ENCODE assay signal across 1 cellular context in the genomic region with DNA sequence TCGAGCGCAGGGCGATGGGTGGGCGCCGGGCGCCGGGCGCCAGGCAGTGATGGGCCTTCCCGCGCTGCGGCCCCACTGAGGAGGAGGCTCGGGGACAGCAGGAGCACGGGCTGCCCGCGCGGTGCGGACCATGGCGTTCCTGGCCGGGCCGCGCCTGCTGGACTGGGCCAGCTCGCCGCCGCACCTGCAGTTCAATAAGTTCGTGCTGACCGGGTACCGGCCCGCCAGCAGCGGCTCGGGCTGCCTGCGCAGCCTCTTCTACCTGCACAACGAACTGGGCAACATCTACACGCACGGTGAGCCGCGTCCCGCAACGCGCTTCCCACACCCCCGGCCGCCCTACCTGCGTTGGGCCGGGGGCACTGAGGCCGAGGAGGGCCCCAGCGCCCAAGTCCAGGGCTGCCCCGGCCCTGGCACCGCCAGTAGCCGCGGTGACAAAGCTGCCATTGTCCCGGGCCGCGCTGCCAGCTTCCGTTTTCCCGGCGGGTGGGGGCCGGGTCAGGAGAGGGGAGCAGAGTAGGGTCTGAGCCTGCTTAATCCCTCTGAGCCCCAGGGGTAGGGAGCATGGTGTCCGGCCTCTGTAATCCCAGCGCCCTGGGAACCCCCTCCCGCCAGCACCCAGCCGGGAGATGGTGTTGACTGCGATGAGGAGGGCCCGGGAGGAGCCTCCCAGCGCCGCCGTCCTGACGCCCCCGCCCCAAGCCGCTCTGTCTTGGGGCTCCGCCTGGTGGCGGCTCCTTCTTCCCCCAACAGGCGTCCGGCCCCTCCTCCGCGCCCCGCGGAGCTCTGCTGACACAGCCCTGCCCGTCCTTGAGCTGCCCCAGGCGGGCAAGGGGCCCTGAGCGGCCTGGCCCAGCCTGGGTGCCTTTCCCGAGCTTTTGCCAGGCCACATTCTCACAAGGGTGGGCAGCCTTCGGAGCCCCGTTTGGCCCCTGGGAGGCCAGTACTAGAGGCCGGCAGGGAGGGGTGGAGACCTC.
TF ChIP-seq lines count a peak whose summit lies in the region.

No MANE protein-coding gene starts in this region.

TF ChIP-seq in HepG2, 621 proteins besides CTCF, POLR2A, EP300 and RAD21 (continued from another document and continues in another):
- TF ChIP-seq BRD4 (CRISPR knock-in tag; IDR thresholded peaks at IDR 0.05) (peak; percentile 48; the same call in 1 of the 2 replicates), ZNF329 (CRISPR knock-in tag; IDR thresholded peaks at IDR 0.05; ENCODE audit: low read depth) (0 out of 2 replicates have a peak, but pooled peaks have one; percentile 36), ZNF850 (CRISPR knock-in tag; conservative IDR thresholded peaks at IDR 0.05) (no peak), ZNF136 (CRISPR knock-in tag; IDR thresholded peaks at IDR 0.05; ENCODE audit: low read depth) (peak; percentile 19; the same call in 1 of the 2 replicates), AGO1 (IDR thresholded peaks at IDR 0.05; ENCODE audit: low read depth, low read length, poor library complexity, severe bottlenecking) (peak; percentile 93), HNF1A (IDR thresholded peaks at IDR 0.05; ENCODE audit: low read depth) (no peak), HNF1A (CRISPR knock-in tag; IDR thresholded peaks at IDR 0.05; ENCODE audit: borderline replicate concordance) (no peak), PLRG1 (conservative IDR thresholded peaks at IDR 0.05) (no peak), ZBTB26 (CRISPR knock-in tag; IDR thresholded peaks at IDR 0.05; ENCODE audit: borderline replicate concordance) (no peak), THRA (CRISPR knock-in tag; IDR thresholded peaks at IDR 0.05; ENCODE audit: borderline replicate concordance) (peak; percentile 35; the same call in 1 of the 2 replicates), ZNF263 (CRISPR knock-in tag; IDR thresholded peaks at IDR 0.05) (peak; percentile 93), SAP130 (CRISPR knock-in tag; IDR thresholded peaks at IDR 0.05; ENCODE audit: low read depth) (peak; percentile 88), ZNF550 (CRISPR knock-in tag; IDR thresholded peaks at IDR 0.05; ENCODE audit: borderline replicate concordance) (no peak), ZNF564 (CRISPR knock-in tag; IDR thresholded peaks at IDR 0.05) (no peak), THYN1 (CRISPR knock-in tag; IDR thresholded peaks at IDR 0.05; ENCODE audit: borderline replicate concordance, low read depth) (no peak), ZNF20 (CRISPR knock-in tag; IDR thresholded peaks at IDR 0.05) (no peak), SMAD3 (CRISPR knock-in tag; IDR thresholded peaks at IDR 0.05) (no peak), SETDB1 (CRISPR knock-in tag; IDR thresholded peaks at IDR 0.05; ENCODE audit: borderline replicate concordance) (no peak), ZNF816 (CRISPR knock-in tag; IDR thresholded peaks at IDR 0.05; ENCODE audit: borderline replicate concordance) (no peak), MED1 (CRISPR knock-in tag; IDR thresholded peaks at IDR 0.05) (peak; percentile 59), ZNF614 (CRISPR knock-in tag; IDR thresholded peaks at IDR 0.05; ENCODE audit: borderline replicate concordance) (peak; percentile 79; the same call in 1 of the 2 replicates), ZBTB43 (CRISPR knock-in tag; conservative IDR thresholded peaks at IDR 0.05) (no peak), ZBTB25 (CRISPR knock-in tag; IDR thresholded peaks at IDR 0.05) (no peak)
- TF ChIP-seq, protein P1, sequence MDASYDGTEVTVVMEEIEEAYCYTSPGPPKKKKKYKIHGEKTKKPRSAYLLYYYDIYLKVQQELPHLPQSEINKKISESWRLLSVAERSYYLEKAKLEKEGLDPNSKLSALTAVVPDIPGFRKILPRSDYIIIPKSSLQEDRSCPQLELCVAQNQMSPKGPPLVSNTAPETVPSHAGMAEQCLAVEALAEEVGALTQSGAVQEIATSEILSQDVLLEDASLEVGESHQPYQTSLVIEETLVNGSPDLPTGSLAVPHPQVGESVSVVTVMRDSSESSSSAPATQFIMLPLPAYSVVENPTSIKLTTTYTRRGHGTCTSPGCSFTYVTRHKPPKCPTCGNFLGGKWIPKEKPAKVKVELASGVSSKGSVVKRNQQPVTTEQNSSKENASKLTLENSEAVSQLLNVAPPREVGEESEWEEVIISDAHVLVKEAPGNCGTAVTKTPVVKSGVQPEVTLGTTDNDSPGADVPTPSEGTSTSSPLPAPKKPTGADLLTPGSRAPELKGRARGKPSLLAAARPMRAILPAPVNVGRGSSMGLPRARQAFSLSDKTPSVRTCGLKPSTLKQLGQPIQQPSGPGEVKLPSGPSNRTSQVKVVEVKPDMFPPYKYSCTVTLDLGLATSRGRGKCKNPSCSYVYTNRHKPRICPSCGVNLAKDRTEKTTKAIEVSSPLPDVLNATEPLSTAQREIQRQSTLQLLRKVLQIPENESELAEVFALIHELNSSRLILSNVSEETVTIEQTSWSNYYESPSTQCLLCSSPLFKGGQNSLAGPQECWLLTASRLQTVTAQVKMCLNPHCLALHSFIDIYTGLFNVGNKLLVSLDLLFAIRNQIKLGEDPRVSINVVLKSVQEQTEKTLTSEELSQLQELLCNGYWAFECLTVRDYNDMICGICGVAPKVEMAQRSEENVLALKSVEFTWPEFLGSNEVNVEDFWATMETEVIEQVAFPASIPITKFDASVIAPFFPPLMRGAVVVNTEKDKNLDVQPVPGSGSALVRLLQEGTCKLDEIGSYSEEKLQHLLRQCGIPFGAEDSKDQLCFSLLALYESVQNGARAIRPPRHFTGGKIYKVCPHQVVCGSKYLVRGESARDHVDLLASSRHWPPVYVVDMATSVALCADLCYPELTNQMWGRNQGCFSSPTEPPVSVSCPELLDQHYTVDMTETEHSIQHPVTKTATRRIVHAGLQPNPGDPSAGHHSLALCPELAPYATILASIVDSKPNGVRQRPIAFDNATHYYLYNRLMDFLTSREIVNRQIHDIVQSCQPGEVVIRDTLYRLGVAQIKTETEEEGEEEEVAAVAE (CRISPR knock-in tag; IDR thresholded peaks at IDR 0.05; ENCODE audit: borderline replicate concordance): no peak
- TF ChIP-seq, protein P2, sequence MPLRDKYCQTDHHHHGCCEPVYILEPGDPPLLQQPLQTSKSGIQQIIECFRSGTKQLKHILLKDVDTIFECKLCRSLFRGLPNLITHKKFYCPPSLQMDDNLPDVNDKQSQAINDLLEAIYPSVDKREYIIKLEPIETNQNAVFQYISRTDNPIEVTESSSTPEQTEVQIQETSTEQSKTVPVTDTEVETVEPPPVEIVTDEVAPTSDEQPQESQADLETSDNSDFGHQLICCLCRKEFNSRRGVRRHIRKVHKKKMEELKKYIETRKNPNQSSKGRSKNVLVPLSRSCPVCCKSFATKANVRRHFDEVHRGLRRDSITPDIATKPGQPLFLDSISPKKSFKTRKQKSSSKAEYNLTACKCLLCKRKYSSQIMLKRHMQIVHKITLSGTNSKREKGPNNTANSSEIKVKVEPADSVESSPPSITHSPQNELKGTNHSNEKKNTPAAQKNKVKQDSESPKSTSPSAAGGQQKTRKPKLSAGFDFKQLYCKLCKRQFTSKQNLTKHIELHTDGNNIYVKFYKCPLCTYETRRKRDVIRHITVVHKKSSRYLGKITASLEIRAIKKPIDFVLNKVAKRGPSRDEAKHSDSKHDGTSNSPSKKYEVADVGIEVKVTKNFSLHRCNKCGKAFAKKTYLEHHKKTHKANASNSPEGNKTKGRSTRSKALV (CRISPR knock-in tag; IDR thresholded peaks at IDR 0.05): peak; percentile 57
- TF ChIP-seq, protein P3, sequence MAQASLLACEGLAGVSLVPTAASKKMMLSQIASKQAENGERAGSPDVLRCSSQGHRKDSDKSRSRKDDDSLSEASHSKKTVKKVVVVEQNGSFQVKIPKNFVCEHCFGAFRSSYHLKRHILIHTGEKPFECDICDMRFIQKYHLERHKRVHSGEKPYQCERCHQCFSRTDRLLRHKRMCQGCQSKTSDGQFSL (CRISPR knock-in tag; IDR thresholded peaks at IDR 0.05): peak; percentile 75
- TF ChIP-seq, protein P4, sequence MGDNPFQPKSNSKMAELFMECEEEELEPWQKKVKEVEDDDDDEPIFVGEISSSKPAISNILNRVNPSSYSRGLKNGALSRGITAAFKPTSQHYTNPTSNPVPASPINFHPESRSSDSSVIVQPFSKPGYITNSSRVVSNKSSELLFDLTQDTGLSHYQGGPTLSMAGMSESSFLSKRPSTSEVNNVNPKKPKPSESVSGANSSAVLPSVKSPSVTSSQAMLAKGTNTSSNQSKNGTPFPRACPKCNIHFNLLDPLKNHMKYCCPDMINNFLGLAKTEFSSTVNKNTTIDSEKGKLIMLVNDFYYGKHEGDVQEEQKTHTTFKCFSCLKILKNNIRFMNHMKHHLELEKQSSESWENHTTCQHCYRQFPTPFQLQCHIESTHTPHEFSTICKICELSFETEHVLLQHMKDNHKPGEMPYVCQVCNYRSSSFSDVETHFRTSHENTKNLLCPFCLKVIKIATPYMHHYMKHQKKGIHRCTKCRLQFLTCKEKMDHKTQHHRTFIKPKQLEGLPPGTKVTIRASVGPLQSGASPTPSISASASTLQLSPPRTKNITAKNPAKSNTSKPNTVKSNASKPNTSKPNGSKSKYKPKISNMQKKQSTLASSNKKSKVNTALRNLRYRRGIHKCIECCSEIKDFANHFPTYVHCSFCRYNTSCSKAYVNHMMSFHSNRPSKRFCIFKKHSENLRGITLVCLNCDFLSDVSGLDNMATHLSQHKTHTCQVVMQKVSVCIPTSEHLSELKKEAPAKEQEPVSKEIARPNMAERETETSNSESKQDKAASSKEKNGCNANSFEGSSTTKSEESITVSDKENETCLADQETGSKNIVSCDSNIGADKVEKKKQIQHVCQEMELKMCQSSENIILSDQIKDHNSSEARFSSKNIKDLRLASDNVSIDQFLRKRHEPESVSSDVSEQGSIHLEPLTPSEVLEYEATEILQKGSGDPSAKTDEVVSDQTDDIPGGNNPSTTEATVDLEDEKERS (CRISPR knock-in tag; IDR thresholded peaks at IDR 0.05): 0 out of 2 replicates have a peak, but pooled peaks have one; percentile 41
